Comparison of ENCODE assay signal across 24 cellular contexts in the genomic region with DNA sequence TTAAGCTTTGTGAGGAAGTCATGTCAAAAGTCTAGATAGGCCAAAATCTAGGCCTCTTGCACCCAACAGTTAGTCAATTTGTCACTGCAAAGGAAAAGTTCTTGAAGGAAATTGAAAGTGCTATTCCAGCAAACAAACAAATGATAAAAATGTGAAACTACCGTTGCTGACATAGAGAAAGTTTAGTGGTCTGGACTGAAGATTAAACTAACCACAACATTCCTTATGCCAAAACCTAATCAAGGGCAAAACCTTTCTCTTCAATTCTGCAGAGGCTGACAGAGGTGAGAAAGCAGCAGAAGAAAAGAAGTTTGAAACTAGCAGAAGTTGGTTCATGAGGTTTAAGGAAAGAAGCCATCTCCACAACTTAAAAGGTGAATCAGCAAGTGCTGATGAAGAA. TPM values are rescaled to one million over a fixed set of nuclear protein-coding genes. Genes with fewer than 3 reads are reported as not detected.
"Had no signal": no experiment of that assay in that cellular context is flagged by ENCODE, and none has a peak within 500 bp of the region (broad histone marks: within the 10 kb centered on the region; RNA-seq: fewer than 3 reads in every experiment).

No MANE protein-coding gene starts in this region.

- H3K36me3 ChIP-seq: brain microvascular endothelial cell, gastrocnemius medialis, left ventricle myocardium inferior, right lobe of liver, thoracic aorta, vagina had no signal

- H3K4me3 ChIP-seq: gastrocnemius medialis, left ventricle myocardium inferior, lung, right lobe of liver, thoracic aorta, vagina had no signal

- H3K9me3 ChIP-seq: gastrocnemius medialis, thoracic aorta, vagina had no signal

- ATAC-seq: activated CD4-positive, alpha-beta T cell treated with anti-CD3 and anti-CD28 coated beads for 36 hours; activated CD8-positive, alpha-beta memory T cell treated with anti-CD3 and anti-CD28 coated beads, Interleukin-2, amount 10 ng/mL, durations not matched to agents 7 days and 5 days; activated CD8-positive, alpha-beta T cell treated with anti-CD3 and anti-CD28 coated beads, Interleukin-2, amount 10 ng/mL, durations not matched to agents 7 days and 5 days; activated naive CD4-positive, alpha-beta T cell treated with anti-CD3 and anti-CD28 coated beads, Interleukin-2, amount 50 U/mL, for 72 hours; activated T-cell treated with anti-CD3 and anti-CD28 coated beads, Interleukin-2, amount 50 U/mL, for 72 hours; effector memory CD8-positive, alpha-beta T cell; gastrocnemius medialis had no signal

- DNase-seq: activated CD4-positive, alpha-beta T cell treated with anti-CD3 and anti-CD28 coated beads for 36 hours; activated CD4-positive, CD25-positive, alpha-beta regulatory T cell; activated CD8-positive, alpha-beta memory T cell treated with anti-CD3 and anti-CD28 coated beads, Interleukin-2, amount 10 ng/mL, durations not matched to agents 7 days and 5 days; activated CD8-positive, alpha-beta T cell treated with anti-CD3 and anti-CD28 coated beads, Interleukin-2, amount 10 ng/mL, durations not matched to agents 7 days and 5 days; activated naive CD4-positive, alpha-beta T cell; activated T-cell treated with anti-CD3 and anti-CD28 coated beads, Interleukin-2, amount 50 U/mL, for 72 hours; anterior cingulate cortex; brain microvascular endothelial cell; caudate nucleus; cortex of kidney; effector memory CD8-positive, alpha-beta T cell; erythroblast; gastrocnemius medialis; hippocampal formation; left ventricle myocardium inferior; right lobe of liver; stimulated activated CD4-positive, alpha-beta T cell treated with anti-CD3 and anti-CD28 coated beads, Interleukin-2, amount 100 ng/mL, for 48 hours had no signal

- H3K27ac ChIP-seq: brain microvascular endothelial cell, gastrocnemius medialis, left ventricle myocardium inferior, thoracic aorta, vagina had no signal

- H3K27me3 ChIP-seq: brain microvascular endothelial cell, gastrocnemius medialis, right lobe of liver, vagina had no signal

- H3K4me1 ChIP-seq: gastrocnemius medialis, left ventricle myocardium inferior, vagina had no signal

RNA-seq across cellular contexts. Expression of gene LRRTM4, which starts 44.0 kb away (rescaled TPM):
- total RNA-seq: activated CD4-positive, alpha-beta T cell treated with anti-CD3 and anti-CD28 coated beads for 36 hours; activated CD8-positive, alpha-beta memory T cell treated with anti-CD3 and anti-CD28 coated beads, Interleukin-2, amount 10 ng/mL, durations not matched to agents 7 days and 5 days; activated CD8-positive, alpha-beta T cell treated with anti-CD3 and anti-CD28 coated beads, Interleukin-2, amount 10 ng/mL, durations not matched to agents 7 days and 5 days; activated naive CD4-positive, alpha-beta T cell treated with anti-CD3 and anti-CD28 coated beads, Interleukin-2, amount 50 U/mL, for 72 hours; activated T-cell treated with anti-CD3 and anti-CD28 coated beads, Interleukin-2, amount 50 U/mL, for 72 hours; chondrocyte; osteoblast; T-helper 1 cell treated with Interleukin-12 subunit alpha and Interleukin-12 subunit beta and Interleukin-4 antibody, amounts not matched to agents 30 ng/mL and 1 ng/mL, for 36 hours; thoracic aorta had no signal
